Comparison of ENCODE assay signal across 13 cellular contexts in the genomic region with DNA sequence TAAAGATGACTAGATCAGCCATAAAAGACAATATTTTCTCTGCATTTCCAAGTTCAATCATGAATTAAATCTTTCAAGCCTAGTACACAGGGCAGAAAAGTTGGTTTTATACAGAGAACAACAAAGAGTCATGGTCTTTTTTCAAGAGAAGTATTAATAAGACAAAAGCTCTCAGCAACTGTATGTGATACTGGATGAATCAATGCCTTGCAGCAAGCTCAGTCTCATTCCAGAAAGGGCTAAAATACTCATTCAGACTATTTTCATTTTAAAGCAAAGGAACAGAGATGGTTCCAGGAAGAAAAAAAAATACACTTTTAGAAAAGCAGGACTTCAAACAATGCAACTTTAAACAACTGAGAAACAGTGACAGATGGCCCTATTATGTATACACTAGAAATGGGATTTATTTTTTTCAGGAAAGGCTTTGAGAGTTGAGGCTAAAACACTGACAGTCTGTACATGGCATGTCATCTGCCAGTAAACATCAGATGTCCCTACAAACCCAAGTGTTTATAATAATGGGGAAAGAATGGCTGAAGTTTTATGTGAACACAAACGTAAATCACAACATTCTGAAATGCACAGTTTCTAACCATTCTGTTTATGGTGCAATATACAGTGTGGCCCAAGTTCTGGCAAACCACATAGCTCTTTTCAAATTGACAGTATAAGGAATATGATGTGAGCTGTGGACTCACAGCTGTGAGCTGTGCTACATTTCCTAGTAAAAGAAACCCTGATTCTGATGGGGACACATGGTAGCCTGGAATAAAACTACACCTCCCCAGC.
DNase-seq lines count a peak whose midpoint lies in the region; ATAC-seq, FAIRE-seq and TF ChIP-seq lines count a peak whose summit lies in the region.
"Had no signal": no experiment of that assay in that cellular context is flagged by ENCODE, and none has a peak within 500 bp of the region (broad histone marks: within the 10 kb centered on the region; RNA-seq: fewer than 3 reads in every experiment).

No MANE protein-coding gene starts in this region.

- H3K27ac ChIP-seq in dorsolateral prefrontal cortex (peak overlapping the region; percentile 13 to 91 (median 86)), Peyer's patch (no peak overlapping the region)
- H3K27ac ChIP-seq: BLaER1 had no signal

- peaks cover 0 to 20% (median 0%) of the 10 kb centered on the region in 4 donors for H3K4me1 ChIP-seq in Peyer's patch
- H3K4me1 ChIP-seq: BLaER1 had no signal

- no peaks in the 10 kb centered on the region for H3K36me3 Mint-ChIP-seq in osteocyte (ENCODE audit: unreplicated experiment)

- peak overlapping the region in 14 of 59 donors; percentile 0 to 32 (median 10) for H3K4me3 ChIP-seq in dorsolateral prefrontal cortex
- no peak overlapping the region for H3K4me3 ChIP-seq in Peyer's patch
- H3K4me3 ChIP-seq: BLaER1, coronary artery had no signal

- no peaks in the 10 kb centered on the region for H3K9me3 Mint-ChIP-seq in osteocyte (ENCODE audit: unreplicated experiment)
- H3K9me3 Mint-ChIP-seq: T-helper 1 cell treated with Interleukin-12 subunit alpha and Interleukin-12 subunit beta and Interleukin-4 antibody, amounts not matched to agents 30 μg/mL and 1 μg/mL, for 36 hours had no signal

- H3K27me3 Mint-ChIP-seq in osteocyte (ENCODE audit: unreplicated experiment), result no peaks in the 10 kb centered on the region

- DNase-seq in GM18507 (ENCODE audit: extremely low spot score, insufficient read length, low read depth), result no peak
- peak; percentile 50 for DNase-seq in NCI-H524 treated with DMSO at 0.1 percent for 48 hours (lab: John Stamatoyannopoulos, UW)
- DNase-seq in dorsolateral prefrontal cortex, result no peak
- no peak for DNase-seq in osteocyte (ENCODE audit: extremely low spot score, unreplicated experiment)
- no peak for DNase-seq in mucosa of gallbladder (ENCODE audit: low spot score)
- DNase-seq in Peyer's patch, result no peak
- DNase-seq in HT-29 (ENCODE audit: low spot score), result no peak
- DNase-seq: activated naive CD4-positive, alpha-beta T cell treated with anti-CD3 and anti-CD28 coated beads, Interleukin-2, amount 50 U/mL, for 16 hours; NCI-H1092 treated with DMSO at 0.1 percent for 48 hours had no signal

- H3K9me3 ChIP-seq in Peyer's patch, result no peaks in the 10 kb centered on the region
- H3K9me3 ChIP-seq: BLaER1 had no signal

- H3K4me1 Mint-ChIP-seq in osteocyte (ENCODE audit: unreplicated experiment), result peaks cover 56% of the 10 kb centered on the region

- TF ChIP-seq POLR2A in Peyer's patch (IDR thresholded peaks at IDR 0.05), result no peak

- H3K27me3 ChIP-seq in dorsolateral prefrontal cortex (no peaks in the 10 kb centered on the region), Peyer's patch (no peaks in the 10 kb centered on the region)
- H3K27me3 ChIP-seq: BLaER1 had no signal

- intact Hi-C loops in dorsolateral prefrontal cortex (cut with DNase I), result loop anchor here (2.0 to 5.0 kb wide), 4 partner anchors 48 to 120 kb away; no protein-coding TSS in a partner anchor

- no peaks in the 10 kb centered on the region for H3K36me3 ChIP-seq in Peyer's patch
- H3K36me3 ChIP-seq: BLaER1 had no signal

- H3K27ac Mint-ChIP-seq in osteocyte (ENCODE audit: unreplicated experiment), result peak overlapping the region; percentile 74
- H3K27ac Mint-ChIP-seq: T-helper 1 cell treated with Interleukin-12 subunit alpha and Interleukin-12 subunit beta and Interleukin-4 antibody, amounts not matched to agents 30 μg/mL and 1 μg/mL, for 36 hours had no signal

- no peak overlapping the region for H3K4me3 Mint-ChIP-seq in osteocyte (ENCODE audit: unreplicated experiment)
- H3K4me3 Mint-ChIP-seq: T-helper 1 cell treated with Interleukin-12 subunit alpha and Interleukin-12 subunit beta and Interleukin-4 antibody, amounts not matched to agents 30 μg/mL and 1 μg/mL, for 36 hours had no signal

- TF ChIP-seq CTCF in dorsolateral prefrontal cortex (IDR thresholded peaks at IDR 0.05 in 54 of 56, conservative IDR thresholded peaks at IDR 0.05 in 2 of 56; ENCODE audit: low read depth in 1 of 56, partially characterized antibody in 56 of 56), result no peak
- TF ChIP-seq CTCF in osteocyte (IDR thresholded peaks at IDR 0.05), result no peak
- TF ChIP-seq CTCF in Peyer's patch (IDR thresholded peaks at IDR 0.05), result no peak

- peak; percentile 62 for FAIRE-seq in GM18507 (lab: Jason Lieb, UNC)

- ATAC-seq in GM21717 (IDR thresholded peaks at IDR 0.05; ENCODE audit: unreplicated experiment), result no peak

Comparison
In these comparisons a context has a peak if more than half of its experiments do, and no peak if none do; other contexts are left out.
1. H3K27ac ChIP-seq: peak in dorsolateral prefrontal cortex (59 of 59); none in Peyer's patch (0 of 4).